ENCODE assay signal across 16 cellular contexts in genomic region chr12:5756443-5756842, GRCh38.
DNase-seq lines count a peak whose midpoint lies in the region; ATAC-seq and TF ChIP-seq lines count a peak whose summit lies in the region.
"Had no signal": no experiment of that assay in that cellular context is flagged by ENCODE, and none has a peak within 500 bp of the region (broad histone marks: within the 10 kb centered on the region; RNA-seq: fewer than 3 reads in every experiment).

No MANE protein-coding gene starts in this region.

- no peak for ATAC-seq in right lobe of liver

- H4K91ac ChIP-seq in neuronal stem cell (ENCODE audit: low read depth, low read length, poor library complexity): no peak overlapping the region

- peak overlapping the region; percentile 24 for H3K4ac ChIP-seq in neuronal stem cell (ENCODE audit: low read length)

- TF ChIP-seq CTCF in HEK293 (tag by site-specific recombination; IDR thresholded peaks at IDR 0.05): no peak
- TF ChIP-seq CTCF in esophagus muscularis mucosa (IDR thresholded peaks at IDR 0.05): no peak
- no peak for TF ChIP-seq CTCF in right lobe of liver (IDR thresholded peaks at IDR 0.05)

- H3K4me3 ChIP-seq in HEK293 (ENCODE audit: low read depth, low read length) (no peak overlapping the region), MG63 (no peak overlapping the region), esophagus muscularis mucosa (no peak overlapping the region), neuronal stem cell (ENCODE audit: low read length in 2 of 2) (no peak overlapping the region), right lobe of liver (no peak overlapping the region)
- H3K4me3 ChIP-seq: HAP-1 had no signal

- TF ChIP-seq EP300 in esophagus muscularis mucosa (IDR thresholded peaks at IDR 0.05): no peak

- no peak overlapping the region for H3K27ac ChIP-seq in HEK293 (ENCODE audit: extremely low read depth, low read depth, low read length)
- H3K27ac ChIP-seq in esophagus muscularis mucosa (replicated peaks in 1 of 4): no peak overlapping the region
- H3K27ac ChIP-seq in neuronal stem cell (replicated peaks; ENCODE audit: low read length): no peak overlapping the region
- H3K27ac ChIP-seq in right lobe of liver: no peak overlapping the region

- H2BK120ac ChIP-seq in neuronal stem cell (ENCODE audit: low read depth, low read length): no peak overlapping the region

- intact Hi-C loops in esophagus muscularis mucosa (cut with DNase I) (no loop called here), right lobe of liver (cut with DNase I) (no loop called here)

- no peak overlapping the region for H2BK15ac ChIP-seq in neuronal stem cell (ENCODE audit: low read length)

- H3K36me3 ChIP-seq in HEK293 (ENCODE audit: control insufficient read depth in 2 of 2, insufficient read depth in 1 of 2, low read length in 2 of 2): no peaks in the 10 kb centered on the region
- H3K36me3 ChIP-seq in MG63: no peaks in the 10 kb centered on the region
- H3K36me3 ChIP-seq in esophagus muscularis mucosa: no peaks in the 10 kb centered on the region
- H3K36me3 ChIP-seq in neuronal stem cell (replicated peaks in 1 of 2; ENCODE audit: control insufficient read depth in 2 of 2, insufficient read depth in 2 of 2, low read length in 2 of 2): no peaks in the 10 kb centered on the region
- no peaks in the 10 kb centered on the region for H3K36me3 ChIP-seq in right lobe of liver
- H3K36me3 ChIP-seq: HAP-1 had no signal

- H3K18ac ChIP-seq in neuronal stem cell (ENCODE audit: low read length): no peak overlapping the region

- H2BK5ac ChIP-seq in neuronal stem cell (ENCODE audit: low read length): peak overlapping the region; percentile 18

- H3K9me3 ChIP-seq in HEK293 (ENCODE audit: control insufficient read depth, insufficient read depth, low read depth, low read length) (no peaks in the 10 kb centered on the region), MG63 (peaks cover 3% of the 10 kb centered on the region; the same call in 1 of the 2 replicates), esophagus muscularis mucosa (peaks cover 0 to 7% (median 3%) of the 10 kb centered on the region in 4 donors), neuronal stem cell (replicated peaks in 1 of 2; ENCODE audit: control insufficient read depth in 2 of 2, insufficient read depth in 1 of 2, low read depth in 1 of 2, low read length in 2 of 2) (peaks cover 0 to 4% of the 10 kb centered on the region in 2 donors), right lobe of liver (no peaks in the 10 kb centered on the region)

- POLR2A ChIA-PET in HEK293 (lab: Yijun Ruan, JAX): no interaction called here

- H3K27me3 ChIP-seq in MG63: peaks cover 24% of the 10 kb centered on the region
- peaks cover 0 to 42% (median 0%) of the 10 kb centered on the region in 4 donors for H3K27me3 ChIP-seq in esophagus muscularis mucosa
- H3K27me3 ChIP-seq in neuronal stem cell (ENCODE audit: control insufficient read depth in 3 of 3, insufficient read depth in 3 of 3, low read depth in 1 of 3, low read length in 3 of 3): no peaks in the 10 kb centered on the region
- no peaks in the 10 kb centered on the region for H3K27me3 ChIP-seq in right lobe of liver

- TF ChIP-seq POLR2A in esophagus muscularis mucosa (IDR thresholded peaks at IDR 0.05; ENCODE audit: low read depth) (no peak), right lobe of liver (IDR thresholded peaks at IDR 0.05) (no peak)

- CTCF ChIA-PET in HEK293 (lab: Yijun Ruan, JAX): interaction anchor here (0.7 to 1.3 kb wide), 2 partner anchors 11 to 342 kb away, joined by 3 to 5 read pairs; no protein-coding TSS in a partner anchor

- H4K8ac ChIP-seq in neuronal stem cell (ENCODE audit: low read depth, low read length): no peak overlapping the region

- WGBS in esophagus muscularis mucosa: 81% methylated on average over 3 of the region's 4 CpGs
- no CpG with 5 or more reads among the region's 4 CpGs for WGBS in neuronal stem cell (ENCODE audit: extremely low coverage in 2 of 2, insufficient read length in 2 of 2, insufficient replicate concordance in 1 of 2), 2 donors
- WGBS in right lobe of liver (ENCODE audit: insufficient coverage, low coverage, low lambda C conversion rate, missing lambda C conversion rate): 88% methylated on average over 4 of the region's 4 CpGs

- H3K4me1 ChIP-seq in HEK293 (ENCODE audit: control insufficient read depth, insufficient read depth, low read length): no peaks in the 10 kb centered on the region
- no peaks in the 10 kb centered on the region for H3K4me1 ChIP-seq in esophagus muscularis mucosa
- H3K4me1 ChIP-seq in neuronal stem cell (ENCODE audit: control insufficient read depth in 2 of 2, insufficient read depth in 1 of 2, low read depth in 1 of 2, low read length in 2 of 2): peaks cover 0 to 7% of the 10 kb centered on the region in 2 donors
- H3K4me1 ChIP-seq in right lobe of liver: no peaks in the 10 kb centered on the region
- H3K4me1 ChIP-seq: HAP-1 had no signal

- no peak overlapping the region for H2AK5ac ChIP-seq in neuronal stem cell (ENCODE audit: low read depth, low read length)

- no peak overlapping the region for H3K14ac ChIP-seq in neuronal stem cell (ENCODE audit: low read length)

- H3K79me1 ChIP-seq in neuronal stem cell (ENCODE audit: low read depth, low read length): no peaks in the 10 kb centered on the region

- H3K23ac ChIP-seq in neuronal stem cell (ENCODE audit: low read depth, low read length, poor library complexity): no peak overlapping the region

- DNase-seq in MG63 (peak; percentile 25), esophagus muscularis mucosa (ENCODE audit: extremely low spot score) (peak; percentile 82), neuronal stem cell (ENCODE audit: low spot score) (no peak), OCI-M2 (lab: John Stamatoyannopoulos, UW; ENCODE audit: unreplicated experiment) (no peak), right lobe of liver (no peak)
- DNase-seq in activated naive CD4-positive, alpha-beta T cell treated with Interleukin-2 at 50 U/mL for 16 hours: no peak
- DNase-seq: C1 segment of cervical spinal cord; Calu3; CD4-positive, alpha-beta memory T cell; COR-L47; DMS53; DMS79 treated with DMSO at 0.1 percent for 48 hours; GF-D8; GOT3 had no signal

- no peak overlapping the region for H2BK12ac ChIP-seq in neuronal stem cell (ENCODE audit: low read length)

- H2AFZ ChIP-seq in neuronal stem cell (ENCODE audit: low read length): no peak overlapping the region

- H3K9ac ChIP-seq in neuronal stem cell (ENCODE audit: low read depth, low read length, poor library complexity): peak overlapping the region; percentile 25

- no peak overlapping the region for H3K4me2 ChIP-seq in neuronal stem cell (ENCODE audit: insufficient read depth, low read length, poor library complexity, severe bottlenecking)

TF ChIP-seq in HEK293, 187 proteins besides CTCF, POLR2A, EP300 and RAD21:
- TF ChIP-seq ZSCAN23 (tag by site-specific recombination; IDR thresholded peaks at IDR 0.05) (no peak), EGR2 (tag by site-specific recombination; IDR thresholded peaks at IDR 0.05; ENCODE audit: low read depth) (peak; percentile 68; the same call in 1 of the 2 replicates), BCL11A (tag by site-specific recombination; IDR thresholded peaks at IDR 0.05; ENCODE audit: low read depth) (no peak), ZFHX2 (tag by site-specific recombination; conservative IDR thresholded peaks at IDR 0.05) (peak; percentile 70), WT1 (tag by site-specific recombination; IDR thresholded peaks at IDR 0.05) (no peak), ZBTB1 (tag by site-specific recombination; IDR thresholded peaks at IDR 0.05) (no peak)
TF ChIP-seq in HEK293: peak in this region for 2.

Comparison
In these comparisons a context has a peak if more than half of its experiments do, and no peak if none do; other contexts are left out.
1. DNase-seq: peak in MG63 (single experiment) and esophagus muscularis mucosa (single experiment); none in neuronal stem cell (single experiment), activated naive CD4-positive, alpha-beta T cell treated with Interleukin-2 at 50 U/mL for 16 hours (single experiment), OCI-M2 (single experiment) and right lobe of liver (0 of 3).